In the genomic region with DNA sequence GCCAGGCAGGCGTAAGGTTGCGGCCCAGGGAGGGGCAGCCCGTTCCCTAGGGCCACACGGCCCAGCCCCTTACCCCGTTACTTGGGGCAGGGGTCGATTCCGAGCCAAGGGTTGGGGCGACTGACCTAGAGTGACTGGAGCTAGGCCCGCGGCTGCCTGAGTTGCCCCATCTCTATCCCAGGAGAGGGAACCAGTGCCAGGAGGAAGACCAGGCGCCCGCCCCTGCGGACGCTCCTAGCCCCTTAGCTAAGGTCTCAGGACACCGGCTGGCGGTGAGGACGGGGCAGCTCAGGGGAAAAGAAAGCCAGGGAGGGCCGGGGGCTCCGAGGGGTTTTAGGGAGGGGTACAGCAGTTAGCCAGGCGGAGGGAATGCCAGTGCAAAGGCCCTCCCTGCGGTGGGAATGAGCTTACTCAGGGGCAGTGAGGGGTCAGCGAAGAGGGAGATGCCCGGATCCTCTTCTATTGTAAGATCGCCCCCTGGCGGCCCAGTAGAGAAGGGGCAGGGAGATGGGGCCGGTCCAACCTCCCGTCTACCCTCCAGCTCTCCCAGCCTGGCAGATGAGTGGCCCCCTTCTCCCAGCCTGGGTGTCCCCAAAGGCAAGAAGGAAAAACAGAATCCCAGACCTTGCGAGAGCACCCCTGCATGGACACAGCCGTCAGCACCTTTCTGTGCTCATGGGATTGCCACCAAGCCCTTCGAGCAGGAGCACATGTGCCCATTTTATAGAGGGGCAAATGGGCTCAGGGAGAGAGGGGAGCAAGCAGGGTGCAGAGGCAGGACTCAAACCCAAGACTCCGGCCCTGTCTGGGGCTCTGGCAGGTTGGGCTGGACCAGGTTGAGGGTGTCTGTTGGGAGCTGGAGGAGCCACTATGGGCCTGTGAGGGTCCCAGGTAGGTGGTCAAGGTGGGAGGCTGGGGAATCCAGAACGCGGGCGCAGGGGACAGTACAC, we compare ENCODE assay signal across 8 cellular contexts. TPM values are rescaled to one million over a fixed set of nuclear protein-coding genes. Genes with fewer than 3 reads are reported as not detected.
A peak's percentile ranks its signal among the peaks of the same experiment; 100 is the strongest.
DNase-seq lines count a peak whose midpoint lies in the region; ATAC-seq, FAIRE-seq and TF ChIP-seq lines count a peak whose summit lies in the region.

No MANE protein-coding gene starts in this region.

- no peak overlapping the region for H3K4me3 ChIP-seq in K562

- no peak overlapping the region for H3K4me2 ChIP-seq in K562 (ENCODE audit: insufficient read depth, low read length)

- H3K9me1 ChIP-seq in K562 (ENCODE audit: control insufficient read depth, insufficient read depth, low read length) = no peaks in the 10 kb centered on the region

- peak; percentile 76 to 87 (median 80) for TF ChIP-seq CTCF in K562 (IDR thresholded peaks at IDR 0.05 in 2 of 3, conservative IDR thresholded peaks at IDR 0.05 in 1 of 3; ENCODE audit: insufficient read depth in 2 of 3, low read depth in 1 of 3, low read length in 3 of 3)

- peak; percentile 50 for ATAC-seq in HG02759 (IDR thresholded peaks at IDR 0.05; ENCODE audit: unreplicated experiment)
- peak; percentile 88 for ATAC-seq in K562
- peak; percentile 66 for ATAC-seq in left lobe of liver
- no peak for ATAC-seq in GM19328 (IDR thresholded peaks at IDR 0.05; ENCODE audit: unreplicated experiment)

- TF ChIP-seq POLR2A in K562 (conservative IDR thresholded peaks at IDR 0.05) = no peak

- H4K20me1 ChIP-seq in K562 (replicated peaks; ENCODE audit: control insufficient read depth, insufficient read depth, low read length) = 0 out of 2 replicates have a peak, but pooled peaks cover 5% of the 10 kb centered on the region

- no peaks in the 10 kb centered on the region for H3K79me2 ChIP-seq in K562 (ENCODE audit: control insufficient read depth, insufficient read depth, low read length)

- H3K9me3 ChIP-seq in K562 (replicated peaks; ENCODE audit: control insufficient read depth, insufficient read depth, low read depth, low read length) = no peaks in the 10 kb centered on the region

- DNase-seq in AG08396 (ENCODE audit: low spot score) (peak; percentile 79), UCSD-AML1 (lab: John Stamatoyannopoulos, UW; ENCODE audit: unreplicated experiment) (peak; percentile 41), K562 (ENCODE audit: extremely low read depth in 1 of 4, low spot score in 3 of 4) (peak; percentile 78 to 88 (median 85)), left lobe of liver (ENCODE audit: low spot score) (no peak), kidney glomerular epithelial cell (lab: John Stamatoyannopoulos, UW) (no peak)
- peak; percentile 47 to 50 for DNase-seq in stimulated activated CD8-positive, alpha-beta memory T cell treated with anti-CD3 and anti-CD28 coated beads, Interleukin-2, amount 100 ng/mL, for 48 hours (ENCODE audit: low read depth in 2 of 2)

- in situ Hi-C loops in K562 (cut with MboI) = loop anchor here (10.0 kb wide), 1 partner anchor 400 kb away; no protein-coding TSS in a partner anchor

- no peak overlapping the region for H3K27ac ChIP-seq in K562 (ENCODE audit: extremely low read depth, low read depth, low read length)

- WGBS in K562 (ENCODE audit: insufficient coverage, low coverage, missing lambda C conversion rate) = 14% methylated on average over 22 of the region's 34 CpGs

- no peaks in the 10 kb centered on the region for H3K36me3 ChIP-seq in K562 (ENCODE audit: control insufficient read depth, insufficient read depth, low read length)

- TF ChIP-seq RAD21 in K562 (CRISPR knock-in tag; conservative IDR thresholded peaks at IDR 0.05 in 1 of 2, IDR thresholded peaks at IDR 0.05 in 1 of 2) = peak; percentile 15 to 70; a peak in 2 of 4 replicates

- CTCF ChIA-PET in K562 (lab: Yijun Ruan, JAX; ENCODE audit: low intra/inter-chr PET ratio) = interaction anchor here (1.3 kb wide), 1 partner anchor 22 kb away, joined by 9 read pairs; no protein-coding TSS in a partner anchor

- intact Hi-C loops in K562 (cut with micrococcal nuclease) = loop anchor here (1.0 to 5.0 kb wide), 2 partner anchors 22 to 88 kb away; partner anchors contain the start of gene GMIP

- H3K4me1 ChIP-seq in K562 (replicated peaks in 1 of 2; ENCODE audit: control insufficient read depth in 2 of 2, insufficient read depth in 2 of 2, low read length in 2 of 2) = peaks cover 0 to 27% of the 10 kb centered on the region in 2 experiments; a peak in 2 of 5 replicates

- FAIRE-seq in K562 (lab: Jason Lieb, UNC) = peak; percentile 74

- POLR2A ChIA-PET in K562 (lab: Yijun Ruan, JAX) = interaction anchor here (0.6 to 0.7 kb wide), 2 partner anchors 22 to 48 kb away, joined by 3 read pairs; no protein-coding TSS in a partner anchor

- no peak overlapping the region for H3K9ac ChIP-seq in K562 (ENCODE audit: insufficient read depth in 1 of 2, low read depth in 2 of 2, low read length in 2 of 2)

- peaks cover 2 to 36% of the 10 kb centered on the region in 2 experiments; a peak in 4 of 5 replicates for H3K27me3 ChIP-seq in K562 (ENCODE audit: control insufficient read depth in 2 of 2, insufficient read depth in 2 of 2, low read length in 2 of 2)

- no peak for TF ChIP-seq EP300 in K562 (IDR thresholded peaks at IDR 0.05; ENCODE audit: low read length)

- BruUV-seq in K562 (replicated peaks; lab: Mats Ljungman, UMichigan) = no TSS peak

- 0 out of 2 replicates have a peak overlapping the region, but pooled peaks have one; percentile 47 for H2AFZ ChIP-seq in K562 (ENCODE audit: low read depth, low read length)

RNA-seq across cellular contexts. Expression of gene CILP2, which starts 16.3 kb away (rescaled TPM):
- 0.09 and 0.56 TPM in 2 replicates for total RNA-seq in K562 (2011; cell fraction: chromatin; rRNA removed; ENCODE audit: low replicate concordance)
- 0.53 and 0.67 TPM in 2 replicates for total RNA-seq in K562 (2011; cell fraction: nucleolus; rRNA removed)
- total RNA-seq in K562 (2011; cell fraction: nucleoplasm; rRNA removed) = 0.29 and 0.46 TPM in 2 replicates
- total RNA-seq in K562 (2014; rRNA removed) = 0.23 and 0.33 TPM in 2 replicates
- total RNA-seq in K562 (2014; rRNA removed; fragmentation: Illumina TruSeq; extraction: Trizol) = 0.04 TPM in 1 of 2 replicates, not detected in the other
- total RNA-seq in K562 (2015; rRNA removed; fragmentation: Illumina TruSeq; extraction: Trizol) = 0.08 and 0.11 TPM in 2 replicates
- total RNA-seq in K562 (2021) = 0.29 and 0.35 TPM in 2 replicates
- 0.04 and 0.07 TPM in 2 replicates for polyA plus RNA-seq in K562 (2011; rRNA removed)
- polyA plus RNA-seq in K562 (2011; cell fraction: cytosol; rRNA removed) = 0.01 and 0.67 TPM in 2 replicates
- 0.22 and 0.77 TPM in 2 replicates for polyA plus RNA-seq in K562 (2011; cell fraction: nucleus; rRNA removed)
- 0.05 and 0.29 TPM in 2 replicates for polyA plus RNA-seq in K562 (2012)
- 0.04 TPM in 2 replicates for polyA plus RNA-seq in K562 (2014; fragmentation: Illumina TruSeq; extraction: Trizol)
- not detected for polyA plus RNA-seq in K562 (2014; fragmentation: Nextera tagmentation; extraction: Ambion mirVana)
- 0.05 and 0.31 TPM in 2 replicates for polyA plus RNA-seq in K562 (2014; rRNA removed)
- polyA minus RNA-seq in K562 (2011; rRNA and poly(A)+ RNA removed) = 0.14 TPM in 1 of 2 replicates, not detected in the other
- not detected in 2 replicates for polyA minus RNA-seq in K562 (2011; cell fraction: cytosol; rRNA and poly(A)+ RNA removed)
- polyA minus RNA-seq in K562 (2011; cell fraction: nucleus; rRNA and poly(A)+ RNA removed) = 0.22 and 0.27 TPM in 2 replicates
- total RNA-seq in left lobe of liver = 0.10 TPM

RNA-seq across cellular contexts. Expression of gene YJEFN3, which starts 25.6 kb away (rescaled TPM):
- total RNA-seq in K562 (2011; cell fraction: chromatin; rRNA removed; ENCODE audit: low replicate concordance) = 31.5 and 32.8 TPM in 2 replicates
- 14.5 and 16.2 TPM in 2 replicates for total RNA-seq in K562 (2011; cell fraction: nucleolus; rRNA removed)
- total RNA-seq in K562 (2011; cell fraction: nucleoplasm; rRNA removed) = 22.3 and 39.8 TPM in 2 replicates
- 1.3 and 1.5 TPM in 2 replicates for total RNA-seq in K562 (2014; rRNA removed)
- 0.86 and 0.98 TPM in 2 replicates for total RNA-seq in K562 (2014; rRNA removed; fragmentation: Illumina TruSeq; extraction: Trizol)
- total RNA-seq in K562 (2015; rRNA removed; fragmentation: Illumina TruSeq; extraction: Trizol) = 1.1 TPM in 2 replicates
- total RNA-seq in K562 (2021) = 3.6 and 4.8 TPM in 2 replicates
- polyA plus RNA-seq in K562 (2011; rRNA removed) = 1.0 and 1.6 TPM in 2 replicates
- polyA plus RNA-seq in K562 (2011; cell fraction: cytosol; rRNA removed) = 0.86 and 2.6 TPM in 2 replicates
- polyA plus RNA-seq in K562 (2011; cell fraction: nucleus; rRNA removed) = 12.5 and 30.5 TPM in 2 replicates
- 4.6 and 18.0 TPM in 2 replicates for polyA plus RNA-seq in K562 (2012)
- 2.9 and 3.8 TPM in 2 replicates for polyA plus RNA-seq in K562 (2014; fragmentation: Illumina TruSeq; extraction: Trizol)
- under 1 TPM in 1 of 2 experiments, not detected in 1; 0.04 TPM for polyA plus RNA-seq in K562 (2014; fragmentation: Nextera tagmentation; extraction: Ambion mirVana)
- 4.8 and 5.8 TPM in 2 replicates for polyA plus RNA-seq in K562 (2014; rRNA removed)
- 0.81 and 1.1 TPM in 2 replicates for polyA minus RNA-seq in K562 (2011; rRNA and poly(A)+ RNA removed)
- polyA minus RNA-seq in K562 (2011; cell fraction: cytosol; rRNA and poly(A)+ RNA removed) = 0.46 and 1.0 TPM in 2 replicates
- 2.4 and 2.7 TPM in 2 replicates for polyA minus RNA-seq in K562 (2011; cell fraction: nucleus; rRNA and poly(A)+ RNA removed)
- total RNA-seq in left lobe of liver = 5.9 TPM

RNA-seq across cellular contexts. Expression of gene NDUFA13, which starts 38.3 kb away (rescaled TPM):
- total RNA-seq in K562 (2011; cell fraction: chromatin; rRNA removed; ENCODE audit: low replicate concordance) = 115 and 283 TPM in 2 replicates
- 289 and 359 TPM in 2 replicates for total RNA-seq in K562 (2011; cell fraction: nucleolus; rRNA removed)
- total RNA-seq in K562 (2011; cell fraction: nucleoplasm; rRNA removed) = 176 and 255 TPM in 2 replicates
- total RNA-seq in K562 (2014; rRNA removed) (386 and 429 TPM in 2 replicates), K562 (2014; rRNA removed; fragmentation: Illumina TruSeq; extraction: Trizol) (74.8 and 146 TPM in 2 replicates), K562 (2015; rRNA removed; fragmentation: Illumina TruSeq; extraction: Trizol) (397 and 447 TPM in 2 replicates), K562 (2021) (522 and 559 TPM in 2 replicates), left lobe of liver (200 TPM)
- polyA plus RNA-seq in K562 (2011; rRNA removed) (340 and 343 TPM in 2 replicates), K562 (2014; fragmentation: Illumina TruSeq; extraction: Trizol) (298 and 395 TPM in 2 replicates), K562 (2014; fragmentation: Nextera tagmentation; extraction: Ambion mirVana) (100 to 1,000 TPM; 263 to 440 TPM), K562 (2014; rRNA removed) (596 and 801 TPM in 2 replicates)
- 881 and 1,009 TPM in 2 replicates for polyA plus RNA-seq in K562 (2011; cell fraction: cytosol; rRNA removed)
- polyA plus RNA-seq in K562 (2011; cell fraction: nucleus; rRNA removed) = 249 and 320 TPM in 2 replicates
- 401 and 675 TPM in 2 replicates for polyA plus RNA-seq in K562 (2012)
- 72.8 and 113 TPM in 2 replicates for polyA minus RNA-seq in K562 (2011; rRNA and poly(A)+ RNA removed)
- polyA minus RNA-seq in K562 (2011; cell fraction: cytosol; rRNA and poly(A)+ RNA removed) = 98.7 and 142 TPM in 2 replicates
- polyA minus RNA-seq in K562 (2011; cell fraction: nucleus; rRNA and poly(A)+ RNA removed) = 52.4 and 62.5 TPM in 2 replicates

RNA-seq across cellular contexts. Expression of gene TSSK6, which starts 39.0 kb away (rescaled TPM):
- total RNA-seq in K562 (2011; cell fraction: chromatin; rRNA removed; ENCODE audit: low replicate concordance) = 1.3 and 7.5 TPM in 2 replicates
- 14.5 and 15.7 TPM in 2 replicates for total RNA-seq in K562 (2011; cell fraction: nucleolus; rRNA removed)
- 4.5 TPM in 2 replicates for total RNA-seq in K562 (2011; cell fraction: nucleoplasm; rRNA removed)
- total RNA-seq in K562 (2014; rRNA removed) = 2.0 and 2.1 TPM in 2 replicates
- 0.22 TPM in 1 of 2 replicates, not detected in the other for total RNA-seq in K562 (2014; rRNA removed; fragmentation: Illumina TruSeq; extraction: Trizol)
- total RNA-seq in K562 (2015; rRNA removed; fragmentation: Illumina TruSeq; extraction: Trizol) = 0.76 and 0.90 TPM in 2 replicates
- total RNA-seq in K562 (2021) = 2.4 and 2.6 TPM in 2 replicates
- polyA plus RNA-seq in K562 (2011; rRNA removed) = 0.93 and 1.8 TPM in 2 replicates
- 2.5 and 7.7 TPM in 2 replicates for polyA plus RNA-seq in K562 (2011; cell fraction: cytosol; rRNA removed)
- polyA plus RNA-seq in K562 (2011; cell fraction: nucleus; rRNA removed) = 3.6 and 7.5 TPM in 2 replicates
- 1.3 and 2.7 TPM in 2 replicates for polyA plus RNA-seq in K562 (2012)
- 0.21 and 0.39 TPM in 2 replicates for polyA plus RNA-seq in K562 (2014; fragmentation: Illumina TruSeq; extraction: Trizol)
- polyA plus RNA-seq in K562 (2014; fragmentation: Nextera tagmentation; extraction: Ambion mirVana) = not detected
- polyA plus RNA-seq in K562 (2014; rRNA removed) = 2.4 and 3.9 TPM in 2 replicates
- polyA minus RNA-seq in K562 (2011; rRNA and poly(A)+ RNA removed) = 0.54 and 0.67 TPM in 2 replicates
- polyA minus RNA-seq in K562 (2011; cell fraction: cytosol; rRNA and poly(A)+ RNA removed) = 1.4 TPM in 1 of 2 replicates, not detected in the other
- polyA minus RNA-seq in K562 (2011; cell fraction: nucleus; rRNA and poly(A)+ RNA removed) = 7.4 and 9.3 TPM in 2 replicates
- total RNA-seq in left lobe of liver = 1.8 TPM

Comparison
In these comparisons a context has a peak if more than half of its experiments do, and no peak if none do; other contexts are left out.
1. DNase-seq: peak in AG08396 (single experiment), UCSD-AML1 (single experiment), K562 (4 of 4) and stimulated activated CD8-positive, alpha-beta memory T cell treated with anti-CD3 and anti-CD28 coated beads, Interleukin-2, amount 100 ng/mL, for 48 hours (2 of 2); none in left lobe of liver (single experiment) and kidney glomerular epithelial cell (single experiment).